ENCODE assay signal across 25 cellular contexts in the genomic region with DNA sequence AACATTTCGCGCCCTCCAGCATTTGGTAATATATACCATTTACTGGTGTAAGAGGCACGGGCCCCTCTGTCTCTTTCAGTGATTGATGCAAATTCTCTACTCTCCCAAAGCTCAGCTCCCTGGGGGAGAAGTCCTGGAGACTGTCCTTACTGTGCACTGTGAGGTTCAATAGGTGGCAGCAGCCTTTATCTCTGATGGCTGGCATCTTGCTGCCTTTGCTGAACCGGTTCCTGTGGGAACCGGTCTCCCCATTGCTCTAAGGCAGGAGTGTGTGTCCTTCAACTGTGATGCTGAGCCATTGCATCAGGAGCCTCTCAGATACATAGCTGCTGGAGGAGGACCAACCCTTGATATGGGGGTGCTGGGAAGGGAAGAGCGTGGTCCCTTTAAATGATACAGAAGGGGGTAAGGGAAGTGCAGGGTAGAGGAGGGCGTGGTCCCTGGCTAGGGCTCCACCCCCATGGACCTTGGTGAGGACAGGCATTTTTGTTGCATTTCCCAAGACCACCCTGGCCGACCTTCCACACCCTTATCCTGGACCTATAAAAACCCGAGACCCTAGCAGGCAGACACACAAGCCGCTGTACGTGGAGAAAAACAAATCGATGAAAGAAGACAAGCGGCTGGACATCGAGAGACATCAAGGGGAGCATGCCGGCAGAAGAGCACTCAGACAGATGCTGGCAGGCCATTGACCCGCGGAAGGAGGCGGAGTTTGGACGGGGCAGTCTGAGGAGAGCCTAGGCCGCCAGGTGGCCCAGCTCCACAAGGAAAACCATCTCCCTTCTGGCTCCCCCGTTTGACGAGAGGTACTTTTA. TPM values are rescaled to one million over a fixed set of nuclear protein-coding genes. Genes with fewer than 3 reads are reported as not detected.
DNase-seq lines count a peak whose midpoint lies in the region; ATAC-seq, FAIRE-seq and TF ChIP-seq lines count a peak whose summit lies in the region.
"Had no signal": no experiment of that assay in that cellular context is flagged by ENCODE, and none has a peak within 500 bp of the region (broad histone marks: within the 10 kb centered on the region; RNA-seq: fewer than 3 reads in every experiment).

No MANE protein-coding gene starts in this region.

- WGBS in H1 (ENCODE audit: extremely low coverage in 1 of 2, insufficient coverage in 1 of 2, insufficient read length in 1 of 2, insufficient replicate concordance in 2 of 2, low coverage in 1 of 2, low lambda C conversion rate in 2 of 2, missing lambda C conversion rate in 1 of 2), 2 experiments = 88% methylated on average over 22 of the region's 22 CpGs; no CpG with 5 or more reads in 1 of the 2 experiments

- no peaks in the 10 kb centered on the region for H3K4me1 Mint-ChIP-seq in type B pancreatic cell (ENCODE audit: unreplicated experiment)
- H3K4me1 Mint-ChIP-seq: IgD-negative memory B cell had no signal

- no peak overlapping the region for H2AFZ ChIP-seq in H1 (ENCODE audit: low read length)
- H2AFZ ChIP-seq in PC-9 = no peak overlapping the region

- ATAC-seq in activated naive CD4-positive, alpha-beta T cell treated with anti-CD3 and anti-CD28 coated beads, Interleukin-2, amount 50 U/mL, for 72 hours = no peak
- no peak for ATAC-seq in Right ventricle myocardium inferior
- ATAC-seq: gastrocnemius medialis; natural killer cell treated with Interleukin-12 subunit alpha and Interleukin-12 subunit beta and Interleukin-15 and Interleukin-18, amount 100 ng/mL, for 72 hours had no signal

- no peak overlapping the region for H4K8ac ChIP-seq in H1 (ENCODE audit: extremely low read depth, insufficient read depth, low read length)

- H2BK15ac ChIP-seq in H1 (ENCODE audit: low read length) = no peak overlapping the region

- H3K14ac ChIP-seq in H1 (ENCODE audit: insufficient read length) = no peak overlapping the region

- H3K18ac ChIP-seq in H1 (ENCODE audit: extremely low read depth, low read length) = no peak overlapping the region

- intact Hi-C loops in Right ventricle myocardium inferior (cut with DNase I) = no loop called here
- intact Hi-C loops in PC-9 (cut with micrococcal nuclease; ENCODE audit: unreplicated experiment) = no loop called here

- H3K4me3 Mint-ChIP-seq in type B pancreatic cell = no peak overlapping the region
- H3K4me3 Mint-ChIP-seq: activated CD4-positive, alpha-beta memory T cell treated with anti-CD3 and anti-CD28 coated beads for 36 hours; activated naive CD4-positive, alpha-beta T cell treated with anti-CD3 and anti-CD28 coated beads for 36 hours; CD4-positive, alpha-beta T cell; natural killer cell treated with Interleukin-12 subunit alpha and Interleukin-12 subunit beta and Interleukin-15 and Interleukin-18, amount 100 ng/mL, for 72 hours; T-helper 1 cell treated with Interleukin-12 subunit alpha and Interleukin-12 subunit beta and Interleukin-4 antibody, amounts not matched to agents 30 μg/mL and 1 μg/mL, for 36 hours had no signal

- H3F3A ChIP-seq in PC-9 (ENCODE audit: insufficient read depth, low read depth) = no peaks in the 10 kb centered on the region

- FAIRE-seq in H1 (lab: Jason Lieb, UNC) = no peak
- FAIRE-seq: GM12892 had no signal

- H3K23me2 ChIP-seq in H1 (ENCODE audit: low read depth, low read length) = peaks cover 3% of the 10 kb centered on the region; the same call in 1 of the 2 replicates

- H3K9me2 ChIP-seq in PC-9 (ENCODE audit: insufficient read depth) = no peaks in the 10 kb centered on the region

- TF ChIP-seq POLR2A in H1 (IDR thresholded peaks at IDR 0.05; ENCODE audit: control extremely low read depth in 1 of 2, low read depth in 2 of 2, low read length in 2 of 2) = no peak

- peak; percentile 1 to 13; a peak in 1 of 4 replicates for TF ChIP-seq RAD21 in H1 (IDR thresholded peaks at IDR 0.05 in 1 of 2, conservative IDR thresholded peaks at IDR 0.05 in 1 of 2; ENCODE audit: low read depth in 2 of 2, low read length in 2 of 2)

- H3K36me3 Mint-ChIP-seq in activated naive CD4-positive, alpha-beta T cell treated with anti-CD3 and anti-CD28 coated beads, Interleukin-2, amount 50 U/mL, for 72 hours = no peaks in the 10 kb centered on the region
- no peaks in the 10 kb centered on the region for H3K36me3 Mint-ChIP-seq in type B pancreatic cell
- H3K36me3 Mint-ChIP-seq: activated CD4-positive, alpha-beta memory T cell treated with anti-CD3 and anti-CD28 coated beads for 36 hours; IgD-negative memory B cell; natural killer cell treated with Interleukin-12 subunit alpha and Interleukin-12 subunit beta and Interleukin-15 and Interleukin-18, amount 100 ng/mL, for 72 hours had no signal

- H3K27me3 Mint-ChIP-seq in type B pancreatic cell = peaks cover 26% of the 10 kb centered on the region
- H3K27me3 Mint-ChIP-seq: activated CD4-positive, alpha-beta memory T cell treated with anti-CD3 and anti-CD28 coated beads for 36 hours had no signal

- no peak overlapping the region for H3K9ac ChIP-seq in H1 (replicated peaks in 1 of 4; ENCODE audit: extremely low read depth in 1 of 4, low read depth in 3 of 4, low read length in 3 of 4)

- H3K79me2 ChIP-seq in H1 (ENCODE audit: control insufficient read depth in 1 of 2, insufficient read depth in 2 of 2, low read length in 2 of 2) (no peaks in the 10 kb centered on the region), PC-9 (ENCODE audit: low read depth) (no peaks in the 10 kb centered on the region)

- H3K27ac ChIP-seq in H1 (ENCODE audit: low read depth, low read length) (no peak overlapping the region), PC-9 (no peak overlapping the region)
- H3K27ac ChIP-seq: adrenal gland, dorsolateral prefrontal cortex, gastrocnemius medialis, thyroid gland had no signal

- H3K79me1 ChIP-seq in H1 (ENCODE audit: low read depth, low read length) = no peaks in the 10 kb centered on the region

- H3K4me2 ChIP-seq in H1 (ENCODE audit: insufficient read depth in 1 of 2, low read depth in 2 of 2, low read length in 2 of 2) (no peak overlapping the region), PC-9 (no peak overlapping the region)

- no peaks in the 10 kb centered on the region for H3K9me3 Mint-ChIP-seq in activated naive CD4-positive, alpha-beta T cell treated with anti-CD3 and anti-CD28 coated beads, Interleukin-2, amount 50 U/mL, for 72 hours
- peaks cover 5% of the 10 kb centered on the region for H3K9me3 Mint-ChIP-seq in type B pancreatic cell
- H3K9me3 Mint-ChIP-seq: activated CD4-positive, alpha-beta memory T cell treated with anti-CD3 and anti-CD28 coated beads for 36 hours; activated naive CD4-positive, alpha-beta T cell treated with anti-CD3 and anti-CD28 coated beads for 36 hours; CD4-positive, alpha-beta T cell; IgD-negative memory B cell; natural killer cell treated with Interleukin-12 subunit alpha and Interleukin-12 subunit beta and Interleukin-15 and Interleukin-18, amount 100 ng/mL, for 72 hours; T-helper 1 cell treated with Interleukin-12 subunit alpha and Interleukin-12 subunit beta and Interleukin-4 antibody, amounts not matched to agents 30 μg/mL and 1 μg/mL, for 36 hours had no signal

- no peak for DNase-seq in activated naive CD4-positive, alpha-beta T cell treated with anti-CD3 and anti-CD28 coated beads, Interleukin-2, amount 50 U/mL, for 72 hours (ENCODE audit: low spot score in 2 of 2)
- DNase-seq in activated naive CD4-positive, alpha-beta T cell treated with Interleukin-2 at 50 U/mL for 16 hours = no peak
- DNase-seq in NCI-H524 (lab: John Stamatoyannopoulos, UW) (peak; percentile 45 to 72), H1 (ENCODE audit: low read depth in 1 of 2, low spot score in 2 of 2) (no peak), type B pancreatic cell (ENCODE audit: extremely low spot score, unreplicated experiment) (no peak), T-helper 1 cell (no peak), Right ventricle myocardium inferior (ENCODE audit: missing footprints) (no peak), PC-9 (no peak)
- DNase-seq: activated CD4-positive, alpha-beta memory T cell treated with anti-CD3 and anti-CD28 coated beads for 36 hours; activated CD4-positive, CD25-positive, alpha-beta regulatory T cell treated with anti-CD3 and anti-CD28 coated beads, Interleukin-2, amount 50 U/mL, for 72 hours; activated naive CD4-positive, alpha-beta T cell treated with anti-CD3 and anti-CD28 coated beads for 36 hours; adrenal gland; CD4-positive, alpha-beta T cell; DMS 273 treated with DMSO at 0.1 percent for 48 hours; dorsolateral prefrontal cortex; gastrocnemius medialis; NCI-H1694 treated with DMSO at 0.1 percent for 48 hours; NCI-H2171; NCI-H510A; stimulated activated CD4-positive, alpha-beta T cell treated with anti-CD3 and anti-CD28 coated beads, Interleukin-4, amount 100 ng/mL, for 1 hour; thyroid gland had no signal

- no peak overlapping the region for H2AK5ac ChIP-seq in H1 (ENCODE audit: low read depth, low read length)

- TF ChIP-seq CTCF in H1 (IDR thresholded peaks at IDR 0.05; ENCODE audit: control extremely low read depth in 1 of 3, insufficient read depth in 1 of 3, low read depth in 1 of 3, low read length in 3 of 3) (no peak), type B pancreatic cell (conservative IDR thresholded peaks at IDR 0.05) (no peak), PC-9 (conservative IDR thresholded peaks at IDR 0.05) (no peak)

- H3K4me1 ChIP-seq in H1 (replicated peaks in 1 of 4; ENCODE audit: control insufficient read depth in 3 of 4, insufficient read depth in 4 of 4, low read length in 3 of 4) = peaks cover 0 to 17% (median 12%) of the 10 kb centered on the region in 4 experiments; a peak in 6 of 7 replicates
- no peaks in the 10 kb centered on the region for H3K4me1 ChIP-seq in PC-9 (replicated peaks; ENCODE audit: insufficient read depth)
- H3K4me1 ChIP-seq: adrenal gland, thyroid gland had no signal

- no TSS peak for BruUV-seq in PC-9 (replicated peaks; lab: Mats Ljungman, UMichigan)

- TF ChIP-seq EP300 in H1 (IDR thresholded peaks at IDR 0.05; ENCODE audit: borderline replicate concordance in 1 of 2, low read depth in 2 of 2, low read length in 2 of 2) = no peak

- POLR2A ChIA-PET in H1 (lab: Charles Lee; ENCODE audit: partially characterized antibody) = interaction anchor here (1.7 kb wide), 1 partner anchor 30 kb away, joined by 4 read pairs; no protein-coding TSS in a partner anchor
- POLR2A ChIA-PET in PC-9 (lab: Charles Lee; ENCODE audit: unreplicated experiment) = interaction anchor here (0.5 kb wide), 1 partner anchor 67 kb away, joined by 3 read pairs; no protein-coding TSS in a partner anchor

- no peak overlapping the region for H4K91ac ChIP-seq in H1 (replicated peaks; ENCODE audit: insufficient read length, low read length)

- no peak overlapping the region for H2BK12ac ChIP-seq in H1 (ENCODE audit: low read depth, low read length)

- no peak overlapping the region for H2BK120ac ChIP-seq in H1 (replicated peaks; ENCODE audit: low read depth, low read length)

- H3K23ac ChIP-seq in H1 (ENCODE audit: insufficient read length) = no peak overlapping the region

- H2BK5ac ChIP-seq in H1 (ENCODE audit: low read depth, low read length) = no peak overlapping the region

- H3K9me3 ChIP-seq in H1 (ENCODE audit: insufficient read depth in 2 of 2, low read depth in 1 of 2, low read length in 1 of 2) (no peaks in the 10 kb centered on the region), PC-9 (ENCODE audit: insufficient read depth, low read depth) (no peaks in the 10 kb centered on the region)
- H3K9me3 ChIP-seq: adrenal gland, gastrocnemius medialis, thyroid gland had no signal

- H3K27ac Mint-ChIP-seq in activated naive CD4-positive, alpha-beta T cell treated with anti-CD3 and anti-CD28 coated beads, Interleukin-2, amount 50 U/mL, for 72 hours = peak overlapping the region; percentile 35 to 41
- H3K27ac Mint-ChIP-seq in type B pancreatic cell = peak overlapping the region; percentile 51
- H3K27ac Mint-ChIP-seq: activated CD4-positive, alpha-beta memory T cell treated with anti-CD3 and anti-CD28 coated beads for 36 hours; activated naive CD4-positive, alpha-beta T cell treated with anti-CD3 and anti-CD28 coated beads for 36 hours; CD4-positive, alpha-beta T cell; IgD-negative memory B cell; T-helper 1 cell treated with Interleukin-12 subunit alpha and Interleukin-12 subunit beta and Interleukin-4 antibody, amounts not matched to agents 30 μg/mL and 1 μg/mL, for 36 hours had no signal

- H3K4ac ChIP-seq in H1 (replicated peaks; ENCODE audit: insufficient read length, low read depth, low read length) = no peak overlapping the region

- CTCF ChIA-PET in H1 (lab: Charles Lee; ENCODE audit: partially characterized antibody) = interaction anchor here (0.6 to 8.5 kb wide), 9 partner anchors 9 to 189 kb away, joined by 3 to 53 read pairs (median 5); a partner anchor contains a TSS
- CTCF ChIA-PET in PC-9 (lab: Charles Lee) = interaction anchor here (1.1 kb wide), 1 partner anchor 443 kb away, joined by 3 read pairs; no protein-coding TSS in a partner anchor

- H4K20me1 ChIP-seq in H1 (replicated peaks in 1 of 2; ENCODE audit: control insufficient read depth in 1 of 2, insufficient read depth in 2 of 2, low read length in 2 of 2) (no peaks in the 10 kb centered on the region), PC-9 (ENCODE audit: insufficient read depth) (no peaks in the 10 kb centered on the region)

- H4K5ac ChIP-seq in H1 (ENCODE audit: insufficient read length, low read depth, low read length) = no peak overlapping the region

- no peak overlapping the region for H2BK20ac ChIP-seq in H1 (ENCODE audit: low read length)

- no peak overlapping the region for H3K4me3 ChIP-seq in H1 (ENCODE audit: extremely low read depth in 1 of 4, insufficient read depth in 2 of 4, low read depth in 3 of 4, low read length in 4 of 4)
- no peak overlapping the region for H3K4me3 ChIP-seq in PC-9
- H3K4me3 ChIP-seq: adrenal gland, dorsolateral prefrontal cortex, gastrocnemius medialis, thyroid gland had no signal

- no peaks in the 10 kb centered on the region for H3K36me3 ChIP-seq in H1 (ENCODE audit: control insufficient read depth in 2 of 4, insufficient read depth in 4 of 4, low read length in 3 of 4)
- no peaks in the 10 kb centered on the region for H3K36me3 ChIP-seq in PC-9 (ENCODE audit: low read depth)
- H3K36me3 ChIP-seq: adrenal gland, gastrocnemius medialis, thyroid gland had no signal

- H3K27me3 ChIP-seq in H1 (replicated peaks in 1 of 4; ENCODE audit: control insufficient read depth in 3 of 4, extremely low read depth in 1 of 4, insufficient read depth in 3 of 4, low read length in 3 of 4) = no peaks in the 10 kb centered on the region
- H3K27me3 ChIP-seq in PC-9 (ENCODE audit: insufficient read depth, low read depth) = peaks cover 25% of the 10 kb centered on the region
- H3K27me3 ChIP-seq: thyroid gland had no signal

- no peak overlapping the region for H3K56ac ChIP-seq in H1 (replicated peaks; ENCODE audit: insufficient read length, low read depth, low read length)

RNA-seq across cellular contexts. Expression of a gene that starts 41.1 kb away (rescaled TPM):
- 100 to 1,000 TPM; 133 to 190 TPM for total RNA-seq in activated naive CD4-positive, alpha-beta T cell treated with anti-CD3 and anti-CD28 coated beads, Interleukin-2, amount 50 U/mL, for 72 hours
- total RNA-seq in H1 (2021; fragmentation: NEBNext Ultra II Directional; extraction: Animal tissue kit (Norgen Biotek cat#: 25700)) = 92.3 and 96.5 TPM in 2 replicates
- polyA plus RNA-seq in H1 (2011; rRNA removed) = 41.6 and 49.9 TPM in 2 replicates
- polyA plus RNA-seq in H1 (2011; cell fraction: cytosol; rRNA removed) = 45.7 TPM
- polyA plus RNA-seq in H1 (2011; cell fraction: nucleus; rRNA removed) = 154 TPM
- polyA plus RNA-seq in H1 (2012, experiment 1 of 2) = 68.3 to 99.9 TPM (median 81.2 TPM) in 4 replicates
- 35.3 TPM for polyA plus RNA-seq in H1 (2012, experiment 2 of 2)
- 147 TPM for polyA plus RNA-seq in H1 (2013, experiment 1 of 2)
- polyA plus RNA-seq in H1 (2013, experiment 2 of 2) = 137 TPM
- polyA minus RNA-seq in H1 (2011; rRNA and poly(A)+ RNA removed) = 37.9 and 39.7 TPM in 2 replicates
- polyA minus RNA-seq in H1 (2011; cell fraction: cytosol; rRNA and poly(A)+ RNA removed) = 25.3 TPM
- polyA minus RNA-seq in H1 (2011; cell fraction: nucleus; rRNA and poly(A)+ RNA removed) = 168 TPM
- total RNA-seq in type B pancreatic cell (ENCODE audit: low replicate concordance) (68.0 and 69.0 TPM in 2 replicates), Right ventricle myocardium inferior (235 TPM), PC-9 (2021) (105 and 130 TPM in 2 replicates)

Comparison
In these comparisons a context has a peak if more than half of its experiments do, and no peak if none do; other contexts are left out.
1. DNase-seq: peak in NCI-H524 (2 of 2); none in activated naive CD4-positive, alpha-beta T cell treated with anti-CD3 and anti-CD28 coated beads, Interleukin-2, amount 50 U/mL, for 72 hours (0 of 2), activated naive CD4-positive, alpha-beta T cell treated with Interleukin-2 at 50 U/mL for 16 hours (single experiment), H1 (0 of 2), type B pancreatic cell (single experiment), T-helper 1 cell (0 of 5), Right ventricle myocardium inferior (single experiment) and PC-9 (0 of 2).